In the genomic region with DNA sequence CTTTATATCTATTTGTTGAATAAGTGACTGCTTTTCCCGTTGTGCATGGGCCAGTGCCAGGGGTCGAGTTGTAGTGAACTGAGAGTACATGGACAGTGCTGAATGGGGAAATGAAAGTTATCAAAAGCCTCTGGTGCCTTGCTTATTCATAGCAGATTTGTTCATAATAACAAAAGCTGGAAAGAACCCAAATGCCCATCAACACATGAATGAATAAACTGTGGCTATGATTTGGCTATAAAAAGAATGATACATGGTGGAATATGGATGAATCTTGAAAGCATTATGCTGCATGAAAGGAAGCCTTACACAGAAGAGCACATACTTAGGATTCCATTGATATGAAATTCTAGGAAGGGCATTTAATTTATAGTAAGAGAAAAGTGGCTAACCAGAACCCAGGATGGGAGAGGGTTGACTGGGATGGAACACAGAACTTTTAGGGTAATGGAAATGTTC, we compare ENCODE assay signal across 8 cellular contexts. TPM values are rescaled to one million over a fixed set of nuclear protein-coding genes. Genes with fewer than 3 reads are reported as not detected.
DNase-seq lines count a peak whose midpoint lies in the region; ATAC-seq and TF ChIP-seq lines count a peak whose summit lies in the region.

No MANE protein-coding gene starts in this region.

- H3K36me3 ChIP-seq in CD4-positive, CD25-positive, alpha-beta regulatory T cell (ENCODE audit: control insufficient read depth, insufficient read depth, low read length): peaks cover 4% of the 10 kb centered on the region
- H3K36me3 ChIP-seq in MM.1S (replicated peaks; ENCODE audit: insufficient read depth, low read length) (no peaks in the 10 kb centered on the region), brain microvascular endothelial cell (replicated peaks) (no peaks in the 10 kb centered on the region), mucosa of descending colon (ENCODE audit: low read depth) (no peaks in the 10 kb centered on the region), WERI-Rb-1 (no peaks in the 10 kb centered on the region)

- no peak for ATAC-seq in CD4-positive, CD25-positive, alpha-beta regulatory T cell (ENCODE audit: low read depth in 2 of 2)
- ATAC-seq in mucosa of descending colon (peak; percentile 39), HG03460 (IDR thresholded peaks at IDR 0.05; ENCODE audit: unreplicated experiment) (no peak)

- H3K4me1 Mint-ChIP-seq in CD4-positive, CD25-positive, alpha-beta regulatory T cell: peaks cover 42 to 98% (median 72%) of the 10 kb centered on the region in 4 donors

- TF ChIP-seq CTCF in MM.1S (IDR thresholded peaks at IDR 0.05; ENCODE audit: low read length) (no peak), brain microvascular endothelial cell (IDR thresholded peaks at IDR 0.05; ENCODE audit: low read depth, low read length, missing control alignments) (no peak), mucosa of descending colon (IDR thresholded peaks at IDR 0.05) (no peak), WERI-Rb-1 (IDR thresholded peaks at IDR 0.05; ENCODE audit: low read depth, low read length) (no peak)

- H3K9me2 ChIP-seq in MM.1S (replicated peaks; ENCODE audit: insufficient read depth, low read length): no peaks in the 10 kb centered on the region

- DNase-seq in CD4-positive, CD25-positive, alpha-beta regulatory T cell: no peak
- DNase-seq in MM.1S: no peak
- peak; percentile 63 for DNase-seq in brain microvascular endothelial cell
- DNase-seq in mucosa of descending colon: no peak
- DNase-seq in C1 segment of cervical spinal cord (lab: John Stamatoyannopoulos, UW): no peak
- DNase-seq in WERI-Rb-1: no peak
- DNase-seq in NCI-H1105 treated with DMSO at 0.1 percent for 48 hours (lab: John Stamatoyannopoulos, UW): no peak

- H3K4me3 Mint-ChIP-seq in CD4-positive, CD25-positive, alpha-beta regulatory T cell: peak overlapping the region; percentile 27 to 82 (median 50)

- H3K27ac ChIP-seq in CD4-positive, CD25-positive, alpha-beta regulatory T cell (ENCODE audit: insufficient read depth, low read length, poor library complexity, severe bottlenecking): peak overlapping the region; percentile 83
- H3K27ac ChIP-seq in MM.1S (ENCODE audit: low read length): no peak overlapping the region
- H3K27ac ChIP-seq in brain microvascular endothelial cell: peak overlapping the region; percentile 92
- H3K27ac ChIP-seq in WERI-Rb-1: no peak overlapping the region

- no peak overlapping the region for H3K9ac ChIP-seq in MM.1S (ENCODE audit: low read length)

- H4K20me1 ChIP-seq in MM.1S (ENCODE audit: insufficient read depth, low read length): no peaks in the 10 kb centered on the region

- in situ Hi-C loops in brain microvascular endothelial cell (cut with HindIII; ENCODE audit: low pct_ligation_motif_present, low sequenced_read_pairs): no loop called here

- H3K4me1 ChIP-seq in CD4-positive, CD25-positive, alpha-beta regulatory T cell (ENCODE audit: control insufficient read depth, insufficient read depth, low read length, poor library complexity, severe bottlenecking): peaks cover 83% of the 10 kb centered on the region
- H3K4me1 ChIP-seq in MM.1S (ENCODE audit: low read length): peaks cover 28% of the 10 kb centered on the region
- peaks cover 5% of the 10 kb centered on the region for H3K4me1 ChIP-seq in mucosa of descending colon (ENCODE audit: low read depth)

- H3K36me3 Mint-ChIP-seq in CD4-positive, CD25-positive, alpha-beta regulatory T cell: peaks cover 30% of the 10 kb centered on the region

- no peak overlapping the region for H2AFZ ChIP-seq in MM.1S (ENCODE audit: low read length)

- peaks cover 12% of the 10 kb centered on the region for H3F3A ChIP-seq in MM.1S (ENCODE audit: insufficient read depth, low read length)

- H3K9me3 ChIP-seq in CD4-positive, CD25-positive, alpha-beta regulatory T cell (ENCODE audit: control insufficient read depth in 2 of 2, low read length in 2 of 2): no peaks in the 10 kb centered on the region
- H3K9me3 ChIP-seq in MM.1S (replicated peaks; ENCODE audit: insufficient read depth, low read length): no peaks in the 10 kb centered on the region
- H3K9me3 ChIP-seq in mucosa of descending colon: no peaks in the 10 kb centered on the region
- H3K9me3 ChIP-seq in WERI-Rb-1 (ENCODE audit: severe bottlenecking): no peaks in the 10 kb centered on the region

- intact Hi-C loops in mucosa of descending colon (cut with DNase I, micrococcal nuclease): no loop called here

- peaks cover 18% of the 10 kb centered on the region for H3K79me2 ChIP-seq in MM.1S (ENCODE audit: low read length)

- peak overlapping the region; percentile 1; the same call in 1 of the 2 replicates for H3K4me2 ChIP-seq in MM.1S (ENCODE audit: low read depth, low read length)

- peak overlapping the region; percentile 76 for H3K4me3 ChIP-seq in CD4-positive, CD25-positive, alpha-beta regulatory T cell (ENCODE audit: low read depth, low read length)
- H3K4me3 ChIP-seq in MM.1S (ENCODE audit: low read length) (no peak overlapping the region), brain microvascular endothelial cell (ENCODE audit: low read depth, low read length) (no peak overlapping the region), mucosa of descending colon (no peak overlapping the region), WERI-Rb-1 (ENCODE audit: low read depth, low read length) (no peak overlapping the region)

- no peaks in the 10 kb centered on the region for H3K27me3 Mint-ChIP-seq in CD4-positive, CD25-positive, alpha-beta regulatory T cell

- H3K9me3 Mint-ChIP-seq in CD4-positive, CD25-positive, alpha-beta regulatory T cell: no peaks in the 10 kb centered on the region

- H3K27ac Mint-ChIP-seq in CD4-positive, CD25-positive, alpha-beta regulatory T cell: peak overlapping the region; percentile 39 to 99 (median 92)

- no peaks in the 10 kb centered on the region for H3K27me3 ChIP-seq in CD4-positive, CD25-positive, alpha-beta regulatory T cell (ENCODE audit: control insufficient read depth, insufficient read depth, low read length)
- no peaks in the 10 kb centered on the region for H3K27me3 ChIP-seq in MM.1S (replicated peaks; ENCODE audit: insufficient read depth, low read length)
- no peaks in the 10 kb centered on the region for H3K27me3 ChIP-seq in brain microvascular endothelial cell (replicated peaks)
- no peaks in the 10 kb centered on the region for H3K27me3 ChIP-seq in WERI-Rb-1 (ENCODE audit: insufficient read depth, low read depth, severe bottlenecking)

RNA-seq across cellular contexts. Expression of gene PACS1, which starts 42.6 kb away (rescaled TPM):
- 306 TPM for total RNA-seq in CD4-positive, CD25-positive, alpha-beta regulatory T cell
- 10 to 100 TPM; 43.8 to 57.8 (median 47.1) TPM for polyA plus RNA-seq in CD4-positive, CD25-positive, alpha-beta regulatory T cell
- 10 to 100 TPM; 14.4 to 44.9 (median 18.9) TPM for total RNA-seq in mucosa of descending colon

Comparison
In these comparisons a context has a peak if more than half of its experiments do, and no peak if none do; other contexts are left out.
1. H3K27ac ChIP-seq: peak in CD4-positive, CD25-positive, alpha-beta regulatory T cell (single experiment) and brain microvascular endothelial cell (single experiment); none in MM.1S (single experiment) and WERI-Rb-1 (single experiment).